Comparison of ENCODE assay signal across 31 cellular contexts in genomic region chr19:3277649-3278048, GRCh38. TPM values are rescaled to one million over a fixed set of nuclear protein-coding genes. Genes with fewer than 3 reads are reported as not detected.
"Had no signal": no experiment of that assay in that cellular context is flagged by ENCODE, and none has a peak within 500 bp of the region (broad histone marks: within the 10 kb centered on the region; RNA-seq: fewer than 3 reads in every experiment).

No MANE protein-coding gene starts in this region.

- H3K79me2 ChIP-seq: hepatocyte had no signal

- H3K9me3 ChIP-seq: prostate gland, upper lobe of right lung had no signal

- H3K9me3 Mint-ChIP-seq: natural killer cell treated with Interleukin-12 subunit alpha and Interleukin-12 subunit beta and Interleukin-15 and Interleukin-18, amount 100 ng/mL, for 72 hours; stimulated activated effector memory CD8-positive, alpha-beta T cell treated with anti-CD3 and anti-CD28 coated beads, Interleukin-12 subunit alpha, Interleukin-12 subunit beta, amount 100 ng/mL, for 72 hours; stimulated activated naive CD8-positive, alpha-beta T cell treated with anti-CD3 and anti-CD28 coated beads, Interleukin-15, Interleukin-2, amounts not matched to agents 100 ng/mL and 50 ng/mL, for 24 hours; T-helper 2 cell treated with Interferon-gamma antibody and Interleukin-4, amounts not matched to agents 5 μg/mL and 100 μg/mL, for 36 hours had no signal

- H3K27ac ChIP-seq: coronary artery, gastrocnemius medialis, hepatocyte, prostate gland, sigmoid colon, upper lobe of right lung had no signal

- ATAC-seq: activated CD4-positive, alpha-beta T cell treated with anti-CD3 and anti-CD28 coated beads for 36 hours; activated T-cell treated with anti-CD3 and anti-CD28 coated beads, Interleukin-2, amount 50 U/mL, for 72 hours; gastrocnemius medialis; left cardiac atrium; left ventricle myocardium superior; mucosa of descending colon; natural killer cell treated with Interleukin-12 subunit alpha and Interleukin-12 subunit beta and Interleukin-15 and Interleukin-18, amount 100 ng/mL, for 72 hours; stimulated activated effector memory CD8-positive, alpha-beta T cell treated with anti-CD3 and anti-CD28 coated beads, Interleukin-12 subunit alpha, Interleukin-12 subunit beta, amount 100 ng/mL, for 72 hours; upper lobe of right lung had no signal

- H3K36me3 Mint-ChIP-seq: natural killer cell treated with Interleukin-12 subunit alpha and Interleukin-12 subunit beta and Interleukin-15 and Interleukin-18, amount 100 ng/mL, for 72 hours; stimulated activated effector memory CD8-positive, alpha-beta T cell treated with anti-CD3 and anti-CD28 coated beads, Interleukin-12 subunit alpha, Interleukin-12 subunit beta, amount 100 ng/mL, for 72 hours had no signal

- H3K36me3 ChIP-seq: gastrocnemius medialis, prostate gland, sigmoid colon, upper lobe of right lung had no signal

- H3K27ac Mint-ChIP-seq: activated CD4-positive, alpha-beta T cell treated with anti-CD3 and anti-CD28 coated beads for 36 hours; activated T-cell treated with anti-CD3 and anti-CD28 coated beads, Interleukin-2, amount 50 U/mL, for 72 hours; natural killer cell treated with Interleukin-12 subunit alpha and Interleukin-12 subunit beta and Interleukin-15 and Interleukin-18, amount 100 ng/mL, for 72 hours; stimulated activated effector memory CD8-positive, alpha-beta T cell treated with anti-CD3 and anti-CD28 coated beads, Interleukin-12 subunit alpha, Interleukin-12 subunit beta, amount 100 ng/mL, for 72 hours; stimulated activated naive CD8-positive, alpha-beta T cell treated with anti-CD3 and anti-CD28 coated beads, Interleukin-15, Interleukin-2, amounts not matched to agents 100 ng/mL and 50 ng/mL, for 24 hours; T-helper 2 cell treated with Interferon-gamma antibody and Interleukin-4, amounts not matched to agents 5 μg/mL and 100 μg/mL, for 36 hours had no signal

- H3K4me1 ChIP-seq: gastrocnemius medialis, prostate gland, upper lobe of right lung had no signal

- H3K4me3 Mint-ChIP-seq: activated CD4-positive, alpha-beta T cell treated with anti-CD3 and anti-CD28 coated beads for 36 hours; natural killer cell treated with Interleukin-12 subunit alpha and Interleukin-12 subunit beta and Interleukin-15 and Interleukin-18, amount 100 ng/mL, for 72 hours; stimulated activated effector memory CD8-positive, alpha-beta T cell treated with anti-CD3 and anti-CD28 coated beads, Interleukin-12 subunit alpha, Interleukin-12 subunit beta, amount 100 ng/mL, for 72 hours; stimulated activated naive CD8-positive, alpha-beta T cell treated with anti-CD3 and anti-CD28 coated beads, Interleukin-15, Interleukin-2, amounts not matched to agents 100 ng/mL and 50 ng/mL, for 24 hours; T-helper 2 cell treated with Interferon-gamma antibody and Interleukin-4, amounts not matched to agents 5 μg/mL and 100 μg/mL, for 36 hours had no signal

- FAIRE-seq: keratinocyte, small intestine had no signal

- DNase-seq: activated CD4-positive, alpha-beta T cell treated with anti-CD3 and anti-CD28 coated beads for 36 hours; activated CD4-positive, alpha-beta T cell treated with anti-CD3 and anti-CD28 coated beads, Interleukin-2, amount 50 U/mL, for 4 hours; activated CD4-positive, CD25-positive, alpha-beta regulatory T cell; activated naive CD4-positive, alpha-beta T cell; activated T-cell treated with anti-CD3 and anti-CD28 coated beads for 4 hours; activated T-cell treated with anti-CD3 and anti-CD28 coated beads, Interleukin-2, amount 50 U/mL, for 72 hours; cerebellar nuclear complex; dorsolateral prefrontal cortex; effector memory CD4-positive, alpha-beta T cell; erythroblast; gastrocnemius medialis; left cardiac atrium; left ventricle myocardium superior; mucosa of descending colon; retina; sigmoid colon; small intestine; stimulated activated CD4-positive, alpha-beta T cell treated with anti-CD3 and anti-CD28 coated beads, Interleukin-4, amount 100 ng/mL, for 24 hours; upper lobe of right lung had no signal

- H2AFZ ChIP-seq: hepatocyte had no signal

- H3K4me3 ChIP-seq: coronary artery, dorsolateral prefrontal cortex, gastrocnemius medialis, hepatocyte, mucosa of descending colon, prostate gland, sigmoid colon, upper lobe of right lung had no signal

- H3K4me2 ChIP-seq: hepatocyte had no signal

RNA-seq across cellular contexts. Expression of gene CELF5, which starts 53.2 kb away (rescaled TPM):
- total RNA-seq: gastrocnemius medialis, left ventricle myocardium superior, lung microvascular endothelial cell, mesenteric fat pad, myocyte, subcutaneous adipose tissue, upper lobe of right lung had no signal
